1 cellular context compared by ENCODE assay signal in the genomic region with DNA sequence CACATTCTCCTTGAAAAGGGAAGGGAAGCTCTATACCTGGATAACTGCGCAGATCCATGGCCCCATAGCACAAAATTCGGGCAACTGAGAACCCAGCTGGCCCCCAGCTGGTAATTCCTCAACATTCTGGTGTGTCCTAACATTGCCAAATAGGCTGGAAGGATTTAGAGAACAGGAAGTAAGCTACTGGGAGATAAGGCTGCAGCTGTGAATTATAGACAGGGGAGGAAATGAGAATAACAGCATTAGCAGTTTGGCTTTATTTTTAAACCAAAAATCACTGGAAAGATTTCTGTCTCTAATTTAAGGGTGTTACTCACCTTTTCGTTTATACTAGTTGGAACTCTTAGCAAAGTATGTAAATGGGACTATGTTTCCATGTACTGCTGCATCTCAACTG.
TF ChIP-seq lines count a peak whose summit lies in the region.

No MANE protein-coding gene starts in this region.

TF ChIP-seq in K562, 482 proteins besides CTCF, POLR2A, EP300 and RAD21 (continued from another document and continues in another):
- TF ChIP-seq, protein P1, sequence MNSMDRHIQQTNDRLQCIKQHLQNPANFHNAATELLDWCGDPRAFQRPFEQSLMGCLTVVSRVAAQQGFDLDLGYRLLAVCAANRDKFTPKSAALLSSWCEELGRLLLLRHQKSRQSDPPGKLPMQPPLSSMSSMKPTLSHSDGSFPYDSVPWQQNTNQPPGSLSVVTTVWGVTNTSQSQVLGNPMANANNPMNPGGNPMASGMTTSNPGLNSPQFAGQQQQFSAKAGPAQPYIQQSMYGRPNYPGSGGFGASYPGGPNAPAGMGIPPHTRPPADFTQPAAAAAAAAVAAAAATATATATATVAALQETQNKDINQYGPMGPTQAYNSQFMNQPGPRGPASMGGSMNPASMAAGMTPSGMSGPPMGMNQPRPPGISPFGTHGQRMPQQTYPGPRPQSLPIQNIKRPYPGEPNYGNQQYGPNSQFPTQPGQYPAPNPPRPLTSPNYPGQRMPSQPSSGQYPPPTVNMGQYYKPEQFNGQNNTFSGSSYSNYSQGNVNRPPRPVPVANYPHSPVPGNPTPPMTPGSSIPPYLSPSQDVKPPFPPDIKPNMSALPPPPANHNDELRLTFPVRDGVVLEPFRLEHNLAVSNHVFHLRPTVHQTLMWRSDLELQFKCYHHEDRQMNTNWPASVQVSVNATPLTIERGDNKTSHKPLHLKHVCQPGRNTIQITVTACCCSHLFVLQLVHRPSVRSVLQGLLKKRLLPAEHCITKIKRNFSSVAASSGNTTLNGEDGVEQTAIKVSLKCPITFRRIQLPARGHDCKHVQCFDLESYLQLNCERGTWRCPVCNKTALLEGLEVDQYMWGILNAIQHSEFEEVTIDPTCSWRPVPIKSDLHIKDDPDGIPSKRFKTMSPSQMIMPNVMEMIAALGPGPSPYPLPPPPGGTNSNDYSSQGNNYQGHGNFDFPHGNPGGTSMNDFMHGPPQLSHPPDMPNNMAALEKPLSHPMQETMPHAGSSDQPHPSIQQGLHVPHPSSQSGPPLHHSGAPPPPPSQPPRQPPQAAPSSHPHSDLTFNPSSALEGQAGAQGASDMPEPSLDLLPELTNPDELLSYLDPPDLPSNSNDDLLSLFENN (IDR thresholded peaks at IDR 0.05; ENCODE audit: low read depth in 2 of 2, low read length in 2 of 2) = 0 out of 4 replicates have a peak, but pooled peaks of 1 of the 2 experiments have one; percentile 49
- TF ChIP-seq, protein P2, sequence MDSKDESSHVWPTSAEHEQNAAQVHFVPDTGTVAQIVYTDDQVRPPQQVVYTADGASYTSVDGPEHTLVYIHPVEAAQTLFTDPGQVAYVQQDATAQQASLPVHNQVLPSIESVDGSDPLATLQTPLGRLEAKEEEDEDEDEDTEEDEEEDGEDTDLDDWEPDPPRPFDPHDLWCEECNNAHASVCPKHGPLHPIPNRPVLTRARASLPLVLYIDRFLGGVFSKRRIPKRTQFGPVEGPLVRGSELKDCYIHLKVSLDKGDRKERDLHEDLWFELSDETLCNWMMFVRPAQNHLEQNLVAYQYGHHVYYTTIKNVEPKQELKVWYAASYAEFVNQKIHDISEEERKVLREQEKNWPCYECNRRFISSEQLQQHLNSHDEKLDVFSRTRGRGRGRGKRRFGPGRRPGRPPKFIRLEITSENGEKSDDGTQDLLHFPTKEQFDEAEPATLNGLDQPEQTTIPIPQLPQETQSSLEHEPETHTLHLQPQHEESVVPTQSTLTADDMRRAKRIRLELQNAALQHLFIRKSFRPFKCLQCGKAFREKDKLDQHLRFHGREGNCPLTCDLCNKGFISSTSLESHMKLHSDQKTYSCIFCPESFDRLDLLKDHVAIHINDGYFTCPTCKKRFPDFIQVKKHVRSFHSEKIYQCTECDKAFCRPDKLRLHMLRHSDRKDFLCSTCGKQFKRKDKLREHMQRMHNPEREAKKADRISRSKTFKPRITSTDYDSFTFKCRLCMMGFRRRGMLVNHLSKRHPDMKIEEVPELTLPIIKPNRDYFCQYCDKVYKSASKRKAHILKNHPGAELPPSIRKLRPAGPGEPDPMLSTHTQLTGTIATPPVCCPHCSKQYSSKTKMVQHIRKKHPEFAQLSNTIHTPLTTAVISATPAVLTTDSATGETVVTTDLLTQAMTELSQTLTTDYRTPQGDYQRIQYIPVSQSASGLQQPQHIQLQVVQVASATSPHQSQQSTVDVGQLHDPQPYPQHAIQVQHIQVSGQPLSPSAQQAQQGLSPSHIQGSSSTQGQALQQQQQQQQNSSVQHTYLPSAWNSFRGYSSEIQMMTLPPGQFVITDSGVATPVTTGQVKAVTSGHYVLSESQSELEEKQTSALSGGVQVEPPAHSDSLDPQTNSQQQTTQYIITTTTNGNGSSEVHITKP (IDR thresholded peaks at IDR 0.05; ENCODE audit: partially characterized antibody) = no peak
- peak in 1 of 2 experiments; percentile 29; a peak in 1 of 4 replicates for TF ChIP-seq TBL1XR1 (IDR thresholded peaks at IDR 0.05; ENCODE audit: low read length in 2 of 2)
- TF ChIP-seq ZNF175 (CRISPR knock-in tag; IDR thresholded peaks at IDR 0.05; ENCODE audit: low read depth) = 0 out of 2 replicates have a peak, but pooled peaks have one; percentile 36
- TF ChIP-seq CEBPG (CRISPR knock-in tag; IDR thresholded peaks at IDR 0.05) = peak; percentile 45; the same call in 1 of the 2 replicates
- TF ChIP-seq CEBPG (tag; conservative IDR thresholded peaks at IDR 0.05 in 1 of 2, IDR thresholded peaks at IDR 0.05 in 1 of 2) = peak; percentile 72 to 74
- TF ChIP-seq RCOR1 (IDR thresholded peaks at IDR 0.05; ENCODE audit: borderline replicate concordance in 1 of 2, low read depth in 2 of 2, low read length in 2 of 2) = peak in 1 of 2 experiments; percentile 76; a peak in 1 of 4 replicates
- no peak for TF ChIP-seq FOXP1 (CRISPR knock-in tag; IDR thresholded peaks at IDR 0.05)
- peak; percentile 74 for TF ChIP-seq POLR2AphosphoS5 (IDR thresholded peaks at IDR 0.05; ENCODE audit: control insufficient read depth, insufficient read depth, low read depth, low read length)
- TF ChIP-seq ARID1B (IDR thresholded peaks at IDR 0.05) = peak; percentile 86
- TF ChIP-seq SREBF1 (IDR thresholded peaks at IDR 0.05; ENCODE audit: borderline replicate concordance, low read depth, low read length) = no peak
- TF ChIP-seq BRD9 (IDR thresholded peaks at IDR 0.05; ENCODE audit: low read depth, partially characterized antibody) = no peak
- peak; percentile 84 for TF ChIP-seq DPF2 (IDR thresholded peaks at IDR 0.05)
- TF ChIP-seq ETV6 (IDR thresholded peaks at IDR 0.05; ENCODE audit: borderline replicate concordance in 1 of 2, low read depth in 2 of 2, low read length in 1 of 2) = peak in 1 of 2 experiments; percentile 68; a peak in 1 of 4 replicates
- no peak for TF ChIP-seq ETV6 (CRISPR knock-in tag; IDR thresholded peaks at IDR 0.05; ENCODE audit: borderline replicate concordance)
- TF ChIP-seq ZKSCAN8 (CRISPR knock-in tag; IDR thresholded peaks at IDR 0.05) = no peak; the same call in 1 of the 2 replicates
- peak; percentile 82 for TF ChIP-seq CBFA2T2 (conservative IDR thresholded peaks at IDR 0.05)
- TF ChIP-seq ETV1 (tag; conservative IDR thresholded peaks at IDR 0.05; ENCODE audit: low read depth) = peak; percentile 95
- peak; percentile 65 for TF ChIP-seq TAF9B (IDR thresholded peaks at IDR 0.05; ENCODE audit: partially characterized antibody)
- TF ChIP-seq CBFA2T3 (IDR thresholded peaks at IDR 0.05) = peak; percentile 88
- 0 out of 2 replicates have a peak, but pooled peaks have one; percentile 35 for TF ChIP-seq CXXC5 (CRISPR knock-in tag; IDR thresholded peaks at IDR 0.05)
- peak; percentile 63 to 80 for TF ChIP-seq KDM1A (IDR thresholded peaks at IDR 0.05)
- no peak for TF ChIP-seq NR2F6 (CRISPR knock-in tag; IDR thresholded peaks at IDR 0.05)
- 0 out of 2 replicates have a peak, but pooled peaks have one; percentile 21 for TF ChIP-seq ZNF24 (IDR thresholded peaks at IDR 0.05)
- TF ChIP-seq MEF2D (tag; conservative IDR thresholded peaks at IDR 0.05; ENCODE audit: low read depth) = peak; percentile 59; the same call in 1 of the 2 replicates
- TF ChIP-seq SMARCA4 (IDR thresholded peaks at IDR 0.05) = peak; percentile 77
- peak; percentile 63; the same call in 1 of the 2 replicates for TF ChIP-seq NCOR1 (IDR thresholded peaks at IDR 0.05)
- TF ChIP-seq RBM39 (optimal IDR thresholded peaks at IDR 0.05; ENCODE audit: low read depth, low read length) = no peak
- 0 out of 2 replicates have a peak, but pooled peaks have one; percentile 26 for TF ChIP-seq DMBX1 (CRISPR knock-in tag; IDR thresholded peaks at IDR 0.05; ENCODE audit: borderline replicate concordance)
- TF ChIP-seq, protein P3, sequence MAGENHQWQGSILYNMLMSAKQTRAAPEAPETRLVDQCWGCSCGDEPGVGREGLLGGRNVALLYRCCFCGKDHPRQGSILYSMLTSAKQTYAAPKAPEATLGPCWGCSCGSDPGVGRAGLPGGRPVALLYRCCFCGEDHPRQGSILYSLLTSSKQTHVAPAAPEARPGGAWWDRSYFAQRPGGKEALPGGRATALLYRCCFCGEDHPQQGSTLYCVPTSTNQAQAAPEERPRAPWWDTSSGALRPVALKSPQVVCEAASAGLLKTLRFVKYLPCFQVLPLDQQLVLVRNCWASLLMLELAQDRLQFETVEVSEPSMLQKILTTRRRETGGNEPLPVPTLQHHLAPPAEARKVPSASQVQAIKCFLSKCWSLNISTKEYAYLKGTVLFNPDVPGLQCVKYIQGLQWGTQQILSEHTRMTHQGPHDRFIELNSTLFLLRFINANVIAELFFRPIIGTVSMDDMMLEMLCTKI (IDR thresholded peaks at IDR 0.05; ENCODE audit: partially characterized antibody) = no peak
- TF ChIP-seq DACH1 (IDR thresholded peaks at IDR 0.05; ENCODE audit: partially characterized antibody) = peak; percentile 82
- TF ChIP-seq EHMT2 (IDR thresholded peaks at IDR 0.05) = no peak
- no peak for TF ChIP-seq U2AF1 (optimal IDR thresholded peaks at IDR 0.05; ENCODE audit: low read depth, low read length)
- no peak for TF ChIP-seq DDX20 (tag; IDR thresholded peaks at IDR 0.05; ENCODE audit: low read depth)
- TF ChIP-seq, protein P4, sequence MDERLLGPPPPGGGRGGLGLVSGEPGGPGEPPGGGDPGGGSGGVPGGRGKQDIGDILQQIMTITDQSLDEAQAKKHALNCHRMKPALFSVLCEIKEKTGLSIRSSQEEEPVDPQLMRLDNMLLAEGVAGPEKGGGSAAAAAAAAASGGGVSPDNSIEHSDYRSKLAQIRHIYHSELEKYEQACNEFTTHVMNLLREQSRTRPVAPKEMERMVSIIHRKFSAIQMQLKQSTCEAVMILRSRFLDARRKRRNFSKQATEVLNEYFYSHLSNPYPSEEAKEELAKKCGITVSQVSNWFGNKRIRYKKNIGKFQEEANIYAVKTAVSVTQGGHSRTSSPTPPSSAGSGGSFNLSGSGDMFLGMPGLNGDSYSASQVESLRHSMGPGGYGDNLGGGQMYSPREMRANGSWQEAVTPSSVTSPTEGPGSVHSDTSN (CRISPR knock-in tag; IDR thresholded peaks at IDR 0.05; ENCODE audit: low read depth) = no peak
- TF ChIP-seq, protein P4 (tag; conservative IDR thresholded peaks at IDR 0.05; ENCODE audit: low read depth) = peak; percentile 56
- TF ChIP-seq, protein P5, sequence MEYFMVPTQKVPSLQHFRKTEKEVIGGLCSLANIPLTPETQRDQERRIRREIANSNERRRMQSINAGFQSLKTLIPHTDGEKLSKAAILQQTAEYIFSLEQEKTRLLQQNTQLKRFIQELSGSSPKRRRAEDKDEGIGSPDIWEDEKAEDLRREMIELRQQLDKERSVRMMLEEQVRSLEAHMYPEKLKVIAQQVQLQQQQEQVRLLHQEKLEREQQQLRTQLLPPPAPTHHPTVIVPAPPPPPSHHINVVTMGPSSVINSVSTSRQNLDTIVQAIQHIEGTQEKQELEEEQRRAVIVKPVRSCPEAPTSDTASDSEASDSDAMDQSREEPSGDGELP (CRISPR knock-in tag; IDR thresholded peaks at IDR 0.05; ENCODE audit: borderline replicate concordance) = peak; percentile 73
- TF ChIP-seq KLF16 (IDR thresholded peaks at IDR 0.05) = peak; percentile 83
- TF ChIP-seq GABPA (tag; conservative IDR thresholded peaks at IDR 0.05; ENCODE audit: low read depth) = peak; percentile 72
- peak; percentile 55; the same call in 1 of the 2 replicates for TF ChIP-seq NFIC (IDR thresholded peaks at IDR 0.05)
- TF ChIP-seq, protein P6, sequence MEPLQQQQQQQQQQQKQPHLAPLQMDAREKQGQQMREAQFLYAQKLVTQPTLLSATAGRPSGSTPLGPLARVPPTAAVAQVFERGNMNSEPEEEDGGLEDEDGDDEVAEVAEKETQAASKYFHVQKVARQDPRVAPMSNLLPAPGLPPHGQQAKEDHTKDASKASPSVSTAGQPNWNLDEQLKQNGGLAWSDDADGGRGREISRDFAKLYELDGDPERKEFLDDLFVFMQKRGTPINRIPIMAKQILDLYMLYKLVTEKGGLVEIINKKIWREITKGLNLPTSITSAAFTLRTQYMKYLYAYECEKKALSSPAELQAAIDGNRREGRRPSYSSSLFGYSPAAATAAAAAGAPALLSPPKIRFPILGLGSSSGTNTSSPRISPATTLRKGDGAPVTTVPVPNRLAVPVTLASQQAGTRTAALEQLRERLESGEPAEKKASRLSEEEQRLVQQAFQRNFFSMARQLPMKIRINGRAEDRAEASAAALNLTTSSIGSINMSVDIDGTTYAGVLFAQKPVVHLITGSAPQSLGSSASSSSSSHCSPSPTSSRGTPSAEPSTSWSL (CRISPR knock-in tag; IDR thresholded peaks at IDR 0.05; ENCODE audit: borderline replicate concordance) = no peak
- 0 out of 2 replicates have a peak, but pooled peaks have one; percentile 23 for TF ChIP-seq L3MBTL2 (IDR thresholded peaks at IDR 0.05)
- TF ChIP-seq FOXJ2 (tag; IDR thresholded peaks at IDR 0.05) = no peak
- peak; percentile 87 for TF ChIP-seq CEBPB (tag; IDR thresholded peaks at IDR 0.05)
- peak; percentile 91 to 93 for TF ChIP-seq TRIM24 (IDR thresholded peaks at IDR 0.05)
- peak; percentile 5; the same call in 1 of the 2 replicates for TF ChIP-seq JUND (IDR thresholded peaks at IDR 0.05; ENCODE audit: borderline replicate concordance, low read depth, low read length)
- TF ChIP-seq JUND (tag; IDR thresholded peaks at IDR 0.05; ENCODE audit: borderline replicate concordance, low read depth, low read length) = no peak
- TF ChIP-seq SMARCC2 (IDR thresholded peaks at IDR 0.05; ENCODE audit: low read depth) = peak; percentile 47; the same call in 1 of the 2 replicates
- TF ChIP-seq, protein P7, sequence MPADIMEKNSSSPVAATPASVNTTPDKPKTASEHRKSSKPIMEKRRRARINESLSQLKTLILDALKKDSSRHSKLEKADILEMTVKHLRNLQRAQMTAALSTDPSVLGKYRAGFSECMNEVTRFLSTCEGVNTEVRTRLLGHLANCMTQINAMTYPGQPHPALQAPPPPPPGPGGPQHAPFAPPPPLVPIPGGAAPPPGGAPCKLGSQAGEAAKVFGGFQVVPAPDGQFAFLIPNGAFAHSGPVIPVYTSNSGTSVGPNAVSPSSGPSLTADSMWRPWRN (IDR thresholded peaks at IDR 0.05; ENCODE audit: low read depth) = peak; percentile 59; the same call in 1 of the 2 replicates
- peak; percentile 46; the same call in 1 of the 2 replicates for TF ChIP-seq SPI1 (IDR thresholded peaks at IDR 0.05; ENCODE audit: borderline replicate concordance, low read depth, low read length)
- TF ChIP-seq ASH1L (IDR thresholded peaks at IDR 0.05; ENCODE audit: borderline replicate concordance, low read depth, partially characterized antibody) = no peak
- no peak for TF ChIP-seq ZNF780A (CRISPR knock-in tag; IDR thresholded peaks at IDR 0.05)
- TF ChIP-seq LEF1 (IDR thresholded peaks at IDR 0.05) = peak; percentile 45; the same call in 1 of the 2 replicates
- TF ChIP-seq CCNT2 (IDR thresholded peaks at IDR 0.05; ENCODE audit: borderline replicate concordance, extremely low read depth, insufficient read length, low read depth, low read length) = no peak
- TF ChIP-seq TCF3 (CRISPR knock-in tag; IDR thresholded peaks at IDR 0.05) = peak; percentile 77
- no peak for TF ChIP-seq SP2 (IDR thresholded peaks at IDR 0.05; ENCODE audit: extremely low read depth, low read depth, low read length, poor library complexity, severe bottlenecking)
- peak; percentile 73 for TF ChIP-seq TAL1 (IDR thresholded peaks at IDR 0.05)
- no peak for TF ChIP-seq PHB (CRISPR knock-in tag; IDR thresholded peaks at IDR 0.05)
- no peak for TF ChIP-seq ZNF347 (CRISPR knock-in tag; IDR thresholded peaks at IDR 0.05; ENCODE audit: low read depth)
